8 cellular contexts compared by ENCODE assay signal in the genomic region with DNA sequence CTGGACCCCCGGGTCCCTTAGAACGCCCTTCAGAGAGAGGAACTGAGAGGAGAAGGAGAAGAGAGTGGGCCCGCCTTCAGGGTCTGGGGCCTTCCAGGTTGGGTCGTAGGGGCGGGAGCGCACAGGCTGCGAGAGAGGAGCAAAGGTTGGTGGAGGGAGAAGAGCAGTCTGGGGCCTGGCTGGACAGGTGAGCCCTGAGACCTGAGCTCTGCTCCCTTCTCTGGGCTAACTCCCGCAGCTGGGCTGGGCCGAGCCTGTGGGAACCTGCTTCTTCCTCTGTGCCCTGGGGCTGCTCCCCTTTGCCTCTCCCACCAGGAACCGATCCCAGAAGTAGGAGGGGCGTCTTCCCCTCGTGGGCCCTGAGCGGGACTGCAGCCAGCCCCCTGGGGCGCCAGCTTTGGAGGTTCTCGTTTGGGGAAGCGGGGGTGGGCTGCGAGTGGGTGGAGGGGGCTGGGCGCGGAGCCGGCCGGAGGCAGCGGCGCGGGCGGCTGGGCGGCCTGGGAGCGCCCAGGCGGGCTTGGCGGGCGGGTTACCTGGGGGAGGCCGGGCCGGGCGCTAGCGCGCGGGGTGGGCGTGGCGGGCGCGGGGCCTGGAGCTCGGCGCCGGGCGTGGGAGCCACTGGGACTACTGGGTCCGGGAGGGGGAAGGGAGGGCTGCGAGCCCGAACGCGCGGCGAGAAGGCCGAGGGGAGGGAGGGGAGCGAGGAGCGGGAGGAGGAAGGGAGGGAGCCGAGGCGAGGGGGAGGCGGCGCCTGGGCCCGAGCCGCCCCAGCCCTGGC. TPM values are rescaled to one million over a fixed set of nuclear protein-coding genes. Genes with fewer than 3 reads are reported as not detected.
A peak's percentile ranks its signal among the peaks of the same experiment; 100 is the strongest.
DNase-seq lines count a peak whose midpoint lies in the region; ATAC-seq lines count a peak whose summit lies in the region.

A gene (plus strand): TSS at position 777 of the 778 bp plus-strand sequence. CDS start 4,211 bp downstream, outside the sequence.

- H3K27me3 Mint-ChIP-seq in activated CD8-positive, alpha-beta memory T cell treated with anti-CD3 and anti-CD28 coated beads, Interleukin-2, amount 10 ng/mL, durations not matched to agents 7 days and 5 days, result peaks cover 21% of the 10 kb centered on the region

- H3K4me1 Mint-ChIP-seq in activated CD8-positive, alpha-beta memory T cell treated with anti-CD3 and anti-CD28 coated beads, Interleukin-2, amount 10 ng/mL, durations not matched to agents 7 days and 5 days, result peaks cover 11% of the 10 kb centered on the region

- CTCF ChIA-PET in activated CD8-positive, alpha-beta memory T cell treated with anti-CD3 and anti-CD28 coated beads, Interleukin-2, amount 10 ng/mL, durations not matched to agents 7 days and 5 days (lab: Charles Lee), result interaction anchor here (0.8 to 11.2 kb wide), 7 partner anchors 10 to 410 kb away, joined by 3 to 191 read pairs (median 6); a partner anchor contains a TSS

- H3K4me1 ChIP-seq in endocrine pancreas (ENCODE audit: control insufficient read depth, insufficient read depth, low read length), result peaks cover 5% of the 10 kb centered on the region

- H3K36me3 Mint-ChIP-seq in activated CD8-positive, alpha-beta memory T cell treated with anti-CD3 and anti-CD28 coated beads, Interleukin-2, amount 10 ng/mL, durations not matched to agents 7 days and 5 days, result no peaks in the 10 kb centered on the region

- H3K27me3 ChIP-seq in endocrine pancreas (ENCODE audit: control insufficient read depth, insufficient read depth, low read length), result no peaks in the 10 kb centered on the region

- H3K9me3 Mint-ChIP-seq in activated CD8-positive, alpha-beta memory T cell treated with anti-CD3 and anti-CD28 coated beads, Interleukin-2, amount 10 ng/mL, durations not matched to agents 7 days and 5 days (ENCODE audit: low read depth), result no peaks in the 10 kb centered on the region

- H3K36me3 ChIP-seq in endocrine pancreas (ENCODE audit: control insufficient read depth, insufficient read depth, low read length), result peaks cover 1% of the 10 kb centered on the region

- H3K4me3 Mint-ChIP-seq in activated CD8-positive, alpha-beta memory T cell treated with anti-CD3 and anti-CD28 coated beads, Interleukin-2, amount 10 ng/mL, durations not matched to agents 7 days and 5 days, result peak within 1 kb of the TSS; percentile 66

- H3K27ac Mint-ChIP-seq in activated CD8-positive, alpha-beta memory T cell treated with anti-CD3 and anti-CD28 coated beads, Interleukin-2, amount 10 ng/mL, durations not matched to agents 7 days and 5 days, result no peak within 1 kb of the TSS

- DNase-seq in NCI-H82 (lab: John Stamatoyannopoulos, UW) (peak; percentile 75), NCI-H82 treated with DMSO at 0.1 percent for 48 hours (lab: John Stamatoyannopoulos, UW; ENCODE audit: unreplicated experiment) (no peak), NCI-H2227 (lab: John Stamatoyannopoulos, UW; ENCODE audit: unreplicated experiment) (peak; percentile 73), medulla oblongata (ENCODE audit: extremely low spot score) (peak; percentile 89), inferior parietal cortex (ENCODE audit: extremely low spot score) (no peak)
- peak; percentile 54 for DNase-seq in activated CD8-positive, alpha-beta memory T cell treated with anti-CD3 and anti-CD28 coated beads, Interleukin-2, amount 10 ng/mL, durations not matched to agents 7 days and 5 days
- DNase-seq in stimulated activated CD8-positive, alpha-beta memory T cell treated with anti-CD3 and anti-CD28 coated beads, Interleukin-12 subunit alpha, Interleukin-12 subunit beta, amount 100 ng/mL, for 4 hours (ENCODE audit: low read depth), result peak; percentile 40

- peak within 1 kb of the TSS; percentile 85 for H3K9ac ChIP-seq in endocrine pancreas (ENCODE audit: control insufficient read depth, insufficient read depth, low read length)

- no peaks in the 10 kb centered on the region for H3K9me3 ChIP-seq in endocrine pancreas (ENCODE audit: control insufficient read depth, low read length)

- peak; percentile 85 for ATAC-seq in activated CD8-positive, alpha-beta memory T cell treated with anti-CD3 and anti-CD28 coated beads, Interleukin-2, amount 10 ng/mL, durations not matched to agents 7 days and 5 days

- H3K4me3 ChIP-seq in endocrine pancreas (ENCODE audit: control insufficient read depth, insufficient read depth, low read length), result peak within 1 kb of the TSS; percentile 29

RNA-seq across cellular contexts. Expression of the gene that starts here (rescaled TPM):
- total RNA-seq in activated CD8-positive, alpha-beta memory T cell treated with anti-CD3 and anti-CD28 coated beads, Interleukin-2, amount 10 ng/mL, durations not matched to agents 7 days and 5 days, result 1 to 10 TPM; 3.8 to 4.9 TPM

Comparison
In these comparisons a context has a peak if more than half of its experiments do, and no peak if none do; other contexts are left out.
1. DNase-seq: peak in NCI-H82 (single experiment), NCI-H2227 (single experiment), activated CD8-positive, alpha-beta memory T cell treated with anti-CD3 and anti-CD28 coated beads, Interleukin-2, amount 10 ng/mL, durations not matched to agents 7 days and 5 days (single experiment), medulla oblongata (single experiment) and stimulated activated CD8-positive, alpha-beta memory T cell treated with anti-CD3 and anti-CD28 coated beads, Interleukin-12 subunit alpha, Interleukin-12 subunit beta, amount 100 ng/mL, for 4 hours (single experiment); none in NCI-H82 treated with DMSO at 0.1 percent for 48 hours (single experiment) and inferior parietal cortex (single experiment).